Comparison of ENCODE assay signal across 1 cellular context in the genomic region with DNA sequence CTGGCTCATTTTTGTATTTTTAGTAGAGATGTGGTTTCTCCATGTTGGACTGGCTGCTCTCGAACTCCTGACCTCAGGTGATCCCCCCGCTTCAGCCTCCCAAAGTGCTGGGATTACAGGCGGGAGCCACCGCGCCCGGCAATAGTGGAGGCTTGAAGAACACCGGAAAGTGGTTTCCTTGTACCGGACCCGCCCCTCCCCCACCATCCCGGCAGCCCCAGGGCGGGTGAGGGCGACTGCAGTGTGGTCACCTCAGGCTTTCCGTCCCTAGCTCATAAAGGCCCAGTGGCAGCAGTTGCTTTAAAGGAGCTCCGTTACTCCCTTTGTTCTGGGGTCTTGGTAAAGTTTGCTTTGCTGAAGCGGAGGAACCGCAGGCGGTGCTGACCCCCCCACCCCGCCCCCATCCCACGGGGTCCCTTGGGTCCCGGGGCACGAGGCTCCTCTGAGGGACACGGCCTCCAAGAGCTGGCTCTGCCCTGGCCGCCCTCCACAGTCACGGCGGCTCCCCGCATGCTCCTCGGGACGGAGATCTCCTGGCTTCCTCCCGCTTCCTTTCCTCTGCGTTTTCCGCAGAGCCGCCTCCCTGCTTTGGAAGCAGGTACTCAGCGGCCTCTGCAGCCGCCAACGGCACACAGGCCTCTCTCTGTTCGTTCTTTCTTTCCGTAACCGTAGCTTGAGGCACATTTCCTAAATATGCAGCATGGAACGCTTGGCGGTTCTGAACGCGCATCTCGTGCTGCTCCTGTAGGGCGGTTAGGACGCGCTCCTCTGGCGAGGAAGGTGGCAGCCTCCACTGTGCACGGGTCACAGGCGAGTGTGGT.
TF ChIP-seq lines count a peak whose summit lies in the region.

No MANE protein-coding gene starts in this region.

TF ChIP-seq in H1, 55 proteins besides CTCF, POLR2A, EP300 and RAD21:
- no peak for TF ChIP-seq EZH2 (IDR thresholded peaks at IDR 0.05; ENCODE audit: low read depth, low read length, severe bottlenecking)
- no peak for TF ChIP-seq CHD1 (IDR thresholded peaks at IDR 0.05; ENCODE audit: low read depth, low read length)
- TF ChIP-seq TCF12 (IDR thresholded peaks at IDR 0.05; ENCODE audit: low read depth, low read length), result no peak
- no peak for TF ChIP-seq CEBPB (IDR thresholded peaks at IDR 0.05; ENCODE audit: low read depth, low read length)
- TF ChIP-seq, protein P1, sequence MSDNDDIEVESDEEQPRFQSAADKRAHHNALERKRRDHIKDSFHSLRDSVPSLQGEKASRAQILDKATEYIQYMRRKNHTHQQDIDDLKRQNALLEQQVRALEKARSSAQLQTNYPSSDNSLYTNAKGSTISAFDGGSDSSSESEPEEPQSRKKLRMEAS (IDR thresholded peaks at IDR 0.05), result no peak
- TF ChIP-seq GTF2F1 (IDR thresholded peaks at IDR 0.05; ENCODE audit: borderline replicate concordance, low read depth, low read length), result no peak
- no peak for TF ChIP-seq EGR1 (IDR thresholded peaks at IDR 0.05; ENCODE audit: borderline replicate concordance, low read depth, low read length)
- TF ChIP-seq SP1 (IDR thresholded peaks at IDR 0.05; ENCODE audit: low read depth, low read length), result no peak
- no peak for TF ChIP-seq CBX8 (IDR thresholded peaks at IDR 0.05; ENCODE audit: borderline replicate concordance, low read depth, low read length)
- no peak for TF ChIP-seq TBP (IDR thresholded peaks at IDR 0.05; ENCODE audit: low read depth, low read length)
- no peak for TF ChIP-seq SP4 (IDR thresholded peaks at IDR 0.05; ENCODE audit: low read length)
- no peak for TF ChIP-seq JUN (IDR thresholded peaks at IDR 0.05; ENCODE audit: low read depth, low read length)
- no peak for TF ChIP-seq HDAC6 (IDR thresholded peaks at IDR 0.05; ENCODE audit: low read depth, low read length)
- no peak for TF ChIP-seq NANOG (IDR thresholded peaks at IDR 0.05; ENCODE audit: insufficient read depth, low read depth, low read length, poor library complexity, severe bottlenecking)
